ENCODE assay signal across 1 cellular context in genomic region chr17:28661635-28662526, GRCh38.
TF ChIP-seq lines count a peak whose summit lies in the region.

Gene SDF2, minus strand, starts transcription at chr17:28661906. Its CDS starts 30 bp downstream, at chr17:28661876.
Gene SUPT6H, plus strand, starts transcription at chr17:28662205. Its CDS starts 11,197 bp downstream, at chr17:28673402.

TF ChIP-seq in HepG2, 621 proteins besides CTCF, POLR2A, EP300 and RAD21 (continued from another document and continues in another):
- TF ChIP-seq THAP9 (CRISPR knock-in tag; IDR thresholded peaks at IDR 0.05; ENCODE audit: borderline replicate concordance) (peak; percentile 92), PRDM15 (CRISPR knock-in tag; IDR thresholded peaks at IDR 0.05) (no peak), ZFY (CRISPR knock-in tag; IDR thresholded peaks at IDR 0.05) (peak; percentile 92), HNRNPH1 (optimal IDR thresholded peaks at IDR 0.05; ENCODE audit: low read depth, low read length) (no peak), ZNF567 (CRISPR knock-in tag; IDR thresholded peaks at IDR 0.05; ENCODE audit: borderline replicate concordance) (no peak), ZNF572 (CRISPR knock-in tag; IDR thresholded peaks at IDR 0.05) (0 out of 2 replicates have a peak, but pooled peaks have one; percentile 40), ZBTB46 (CRISPR knock-in tag; IDR thresholded peaks at IDR 0.05; ENCODE audit: borderline replicate concordance) (no peak), ZNF563 (CRISPR knock-in tag; IDR thresholded peaks at IDR 0.05) (no peak), TOE1 (CRISPR knock-in tag; IDR thresholded peaks at IDR 0.05) (no peak), ZNF614 (CRISPR knock-in tag; IDR thresholded peaks at IDR 0.05; ENCODE audit: borderline replicate concordance) (peak; percentile 49; the same call in 1 of the 2 replicates), ZNF607 (CRISPR knock-in tag; IDR thresholded peaks at IDR 0.05; ENCODE audit: borderline replicate concordance) (no peak; the same call in 1 of the 2 replicates), GTF2F1 (IDR thresholded peaks at IDR 0.05; ENCODE audit: low read length) (0 out of 2 replicates have a peak, but pooled peaks have one; percentile 39), SRSF1 (optimal IDR thresholded peaks at IDR 0.05; ENCODE audit: low read depth, low read length) (peak; percentile 79), ERF (CRISPR knock-in tag; IDR thresholded peaks at IDR 0.05) (peak; percentile 37), ZBTB10 (CRISPR knock-in tag; IDR thresholded peaks at IDR 0.05; ENCODE audit: borderline replicate concordance) (peak; percentile 35; the same call in 1 of the 2 replicates), KDM1A (CRISPR knock-in tag; IDR thresholded peaks at IDR 0.05) (no peak), TRAFD1 (CRISPR knock-in tag; IDR thresholded peaks at IDR 0.05; ENCODE audit: borderline replicate concordance) (no peak), ZNF276 (CRISPR knock-in tag; IDR thresholded peaks at IDR 0.05; ENCODE audit: low read depth) (peak; percentile 55; the same call in 1 of the 2 replicates), SALL2 (CRISPR knock-in tag; IDR thresholded peaks at IDR 0.05) (no peak), BATF2 (CRISPR knock-in tag; IDR thresholded peaks at IDR 0.05) (no peak), ARID5B (CRISPR knock-in tag; IDR thresholded peaks at IDR 0.05) (no peak), HIC2 (CRISPR knock-in tag; IDR thresholded peaks at IDR 0.05; ENCODE audit: low read depth) (no peak), ZNF788 (CRISPR knock-in tag; IDR thresholded peaks at IDR 0.05; ENCODE audit: borderline replicate concordance) (peak; percentile 64; the same call in 1 of the 2 replicates), ATF7-NPFF (CRISPR knock-in tag; IDR thresholded peaks at IDR 0.05; ENCODE audit: low read depth) (no peak), ZNF772 (CRISPR knock-in tag; IDR thresholded peaks at IDR 0.05) (peak; percentile 50; the same call in 1 of the 2 replicates), MAFG (CRISPR knock-in tag; IDR thresholded peaks at IDR 0.05) (no peak), ARHGAP35 (CRISPR knock-in tag; IDR thresholded peaks at IDR 0.05; ENCODE audit: borderline replicate concordance) (no peak; the same call in 1 of the 2 replicates), MXI1 (IDR thresholded peaks at IDR 0.05; ENCODE audit: borderline replicate concordance, low read depth, low read length) (peak; percentile 34; the same call in 1 of the 3 replicates), ZNF432 (CRISPR knock-in tag; IDR thresholded peaks at IDR 0.05; ENCODE audit: borderline replicate concordance) (no peak), KLF11 (CRISPR knock-in tag; IDR thresholded peaks at IDR 0.05) (peak; percentile 83), KLF6 (CRISPR knock-in tag; IDR thresholded peaks at IDR 0.05) (peak; percentile 62; the same call in 1 of the 2 replicates), ZNF326 (CRISPR knock-in tag; IDR thresholded peaks at IDR 0.05; ENCODE audit: borderline replicate concordance) (no peak), ZNF121 (CRISPR knock-in tag; IDR thresholded peaks at IDR 0.05) (peak; percentile 43; the same call in 1 of the 2 replicates), ZNF709 (CRISPR knock-in tag; IDR thresholded peaks at IDR 0.05) (0 out of 2 replicates have a peak, but pooled peaks have one; percentile 59), NR2C2 (CRISPR knock-in tag; IDR thresholded peaks at IDR 0.05; ENCODE audit: borderline replicate concordance) (peak; percentile 74; the same call in 1 of the 2 replicates), FOXJ3 (CRISPR knock-in tag; IDR thresholded peaks at IDR 0.05; ENCODE audit: borderline replicate concordance) (no peak)
